ENCODE assay signal across 29 cellular contexts in the genomic region with DNA sequence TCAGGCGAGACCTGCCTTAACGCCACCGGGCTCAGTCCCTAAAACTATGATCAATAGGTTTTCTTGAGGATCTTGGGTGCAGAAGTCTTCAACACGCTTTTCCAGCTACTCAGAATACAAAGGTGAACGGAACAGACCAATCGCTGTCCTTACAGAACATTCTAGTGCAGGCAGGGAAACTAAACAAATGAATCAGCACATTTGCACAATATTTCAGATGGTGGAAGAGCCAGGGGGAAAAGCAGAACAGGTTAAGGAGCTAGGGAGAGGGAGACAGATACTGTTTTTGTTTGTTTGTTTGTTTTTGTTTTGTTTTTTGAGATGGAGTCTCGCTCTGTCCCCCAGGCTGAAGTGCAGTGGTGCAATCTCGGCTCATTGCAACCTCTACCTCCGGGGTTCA.
"Had no signal": no experiment of that assay in that cellular context is flagged by ENCODE, and none has a peak within 500 bp of the region (broad histone marks: within the 10 kb centered on the region; RNA-seq: fewer than 3 reads in every experiment).

No MANE protein-coding gene starts in this region.

- H3K4me1 Mint-ChIP-seq: endodermal cell had no signal

- H3K27me3 Mint-ChIP-seq: dendritic cell treated with granulocyte-macrophage colony-stimulating factor and Interleukin-4, amounts not matched to agents 40 ng/mL and 50 ng/mL, for 4 days had no signal

- H3K4me3 ChIP-seq: colonic mucosa, coronary artery, dorsolateral prefrontal cortex, esophagus muscularis mucosa, esophagus squamous epithelium, gastrocnemius medialis, gastroesophageal sphincter, heart left ventricle, heart right ventricle had no signal

- H3K9me3 Mint-ChIP-seq: dendritic cell treated with granulocyte-macrophage colony-stimulating factor and Interleukin-4, amounts not matched to agents 40 ng/mL and 50 ng/mL, for 4 days had no signal

- H3K4me3 Mint-ChIP-seq: dendritic cell treated with granulocyte-macrophage colony-stimulating factor and Interleukin-4, amounts not matched to agents 40 ng/mL and 50 ng/mL, for 4 days; effector memory CD8-positive, alpha-beta T cell; endodermal cell had no signal

- H3K36me3 ChIP-seq: colonic mucosa, esophagus muscularis mucosa, esophagus squamous epithelium, gastrocnemius medialis, gastroesophageal sphincter, heart left ventricle, heart right ventricle had no signal

- H3K27me3 ChIP-seq: colonic mucosa, gastrocnemius medialis had no signal

- ATAC-seq: effector memory CD8-positive, alpha-beta T cell; esophagus mucosa; foreskin keratinocyte; gastrocnemius medialis; gastroesophageal sphincter; heart left ventricle; heart right ventricle had no signal

- H3K4me1 ChIP-seq: colonic mucosa, esophagus muscularis mucosa, esophagus squamous epithelium, foreskin keratinocyte, gastrocnemius medialis, gastroesophageal sphincter, heart left ventricle, heart right ventricle had no signal

- DNase-seq: colonic mucosa; cortex of kidney; dermis blood vessel endothelial cell; dorsolateral prefrontal cortex; effector CD4-positive, alpha-beta T cell; effector CD8-positive, alpha-beta T cell; effector memory CD4-positive, alpha-beta T cell; effector memory CD8-positive, alpha-beta T cell; endodermal cell; erythroblast; esophagus squamous epithelium; foreskin fibroblast; foreskin keratinocyte; foreskin melanocyte; gastrocnemius medialis; glutamatergic neuron; head of caudate nucleus; heart left ventricle; heart right ventricle had no signal

- H3K27ac Mint-ChIP-seq: dendritic cell treated with granulocyte-macrophage colony-stimulating factor and Interleukin-4, amounts not matched to agents 40 ng/mL and 50 ng/mL, for 4 days; effector memory CD8-positive, alpha-beta T cell; endodermal cell had no signal

- H3K9me3 ChIP-seq: colonic mucosa, gastrocnemius medialis had no signal

- FAIRE-seq: colon, endometrium, endothelial cell of umbilical vein, frontal cortex had no signal

- H3K27ac ChIP-seq: colonic mucosa, coronary artery, dorsolateral prefrontal cortex, epithelial cell of prostate, esophagus muscularis mucosa, esophagus squamous epithelium, foreskin keratinocyte, gastrocnemius medialis, gastroesophageal sphincter, heart left ventricle, heart right ventricle had no signal
